In the genomic region with DNA sequence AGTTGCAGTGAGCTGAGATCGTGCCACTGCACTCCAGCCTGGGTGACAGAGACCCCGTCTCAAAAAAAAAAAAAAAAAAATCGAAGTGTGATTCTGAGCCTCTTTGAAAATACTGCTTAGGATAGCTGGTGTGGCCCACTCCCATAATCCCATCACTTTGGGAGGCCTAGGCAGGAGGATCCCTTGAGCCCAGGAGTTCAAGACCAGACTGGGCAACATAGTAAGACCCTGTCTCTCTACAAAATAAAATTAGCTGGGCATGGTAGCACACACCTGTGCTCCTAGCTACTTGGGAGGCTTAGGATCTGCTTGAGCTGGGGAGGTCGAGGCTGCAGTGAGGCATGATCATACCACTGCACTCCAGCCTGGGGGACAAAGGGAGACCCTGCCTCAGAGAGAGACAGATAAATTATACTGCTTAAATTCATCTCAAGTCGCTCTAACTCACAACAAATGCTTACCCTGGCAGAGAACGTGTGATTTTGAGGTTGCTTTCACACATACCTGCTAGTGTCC, we compare ENCODE assay signal across 1 cellular context.
TF ChIP-seq lines count a peak whose summit lies in the region.

No MANE protein-coding gene starts in this region.

TF ChIP-seq in GM12878, 131 proteins besides CTCF, POLR2A, EP300 and RAD21:
- no peak for TF ChIP-seq ZNF207 (IDR thresholded peaks at IDR 0.05; ENCODE audit: borderline replicate concordance)
- no peak for TF ChIP-seq EED (IDR thresholded peaks at IDR 0.05; ENCODE audit: low read depth)
- TF ChIP-seq, protein P1, sequence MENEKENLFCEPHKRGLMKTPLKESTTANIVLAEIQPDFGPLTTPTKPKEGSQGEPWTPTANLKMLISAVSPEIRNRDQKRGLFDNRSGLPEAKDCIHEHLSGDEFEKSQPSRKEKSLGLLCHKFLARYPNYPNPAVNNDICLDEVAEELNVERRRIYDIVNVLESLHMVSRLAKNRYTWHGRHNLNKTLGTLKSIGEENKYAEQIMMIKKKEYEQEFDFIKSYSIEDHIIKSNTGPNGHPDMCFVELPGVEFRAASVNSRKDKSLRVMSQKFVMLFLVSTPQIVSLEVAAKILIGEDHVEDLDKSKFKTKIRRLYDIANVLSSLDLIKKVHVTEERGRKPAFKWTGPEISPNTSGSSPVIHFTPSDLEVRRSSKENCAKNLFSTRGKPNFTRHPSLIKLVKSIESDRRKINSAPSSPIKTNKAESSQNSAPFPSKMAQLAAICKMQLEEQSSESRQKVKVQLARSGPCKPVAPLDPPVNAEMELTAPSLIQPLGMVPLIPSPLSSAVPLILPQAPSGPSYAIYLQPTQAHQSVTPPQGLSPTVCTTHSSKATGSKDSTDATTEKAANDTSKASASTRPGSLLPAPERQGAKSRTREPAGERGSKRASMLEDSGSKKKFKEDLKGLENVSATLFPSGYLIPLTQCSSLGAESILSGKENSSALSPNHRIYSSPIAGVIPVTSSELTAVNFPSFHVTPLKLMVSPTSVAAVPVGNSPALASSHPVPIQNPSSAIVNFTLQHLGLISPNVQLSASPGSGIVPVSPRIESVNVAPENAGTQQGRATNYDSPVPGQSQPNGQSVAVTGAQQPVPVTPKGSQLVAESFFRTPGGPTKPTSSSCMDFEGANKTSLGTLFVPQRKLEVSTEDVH (IDR thresholded peaks at IDR 0.05; ENCODE audit: low read depth, partially characterized antibody): no peak
- TF ChIP-seq ZZZ3 (IDR thresholded peaks at IDR 0.05; ENCODE audit: control insufficient read depth, insufficient read length, low read depth): no peak
